ENCODE assay signal across 32 cellular contexts in the genomic region with DNA sequence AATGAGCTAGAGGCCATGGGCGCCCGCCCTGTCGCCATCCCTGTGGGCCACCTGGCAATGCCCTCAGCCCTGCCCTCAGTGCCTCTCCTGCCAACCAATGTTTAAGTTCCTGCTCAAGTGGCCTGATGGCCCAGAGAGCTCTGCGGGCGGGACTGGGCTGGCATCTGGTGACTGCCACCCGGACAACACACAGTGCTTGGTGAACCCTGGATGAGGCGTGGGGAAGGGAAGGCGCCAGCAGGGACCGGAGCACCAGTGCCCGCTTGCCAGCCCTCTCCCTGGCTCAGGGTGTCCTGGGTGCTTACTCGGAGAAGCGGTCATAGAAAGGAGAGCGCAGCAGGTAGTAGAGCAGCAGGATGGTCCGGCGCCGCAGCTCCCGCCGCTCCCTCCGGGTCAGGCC. TPM values are rescaled to one million over a fixed set of nuclear protein-coding genes. Genes with fewer than 3 reads are reported as not detected.
"Had no signal": no experiment of that assay in that cellular context is flagged by ENCODE, and none has a peak within 500 bp of the region (broad histone marks: within the 10 kb centered on the region; RNA-seq: fewer than 3 reads in every experiment).

No MANE protein-coding gene starts in this region.

- H2AFZ ChIP-seq: neural progenitor cell had no signal

- H3K9me3 ChIP-seq: esophagus squamous epithelium, heart right ventricle, prostate gland, right atrium auricular region, sigmoid colon, thoracic aorta, tibial nerve, upper lobe of left lung had no signal

- FAIRE-seq: endothelial cell of umbilical vein, islet of Langerhans, urothelium cell line had no signal

- H3K27ac ChIP-seq: coronary artery, esophagus squamous epithelium, heart right ventricle, neural progenitor cell, prostate gland, right atrium auricular region, sigmoid colon, thoracic aorta, tibial nerve, upper lobe of left lung had no signal

- DNase-seq: dermis blood vessel endothelial cell; effector memory CD4-positive, alpha-beta T cell; erythroblast; esophagus squamous epithelium; foreskin melanocyte; glutamatergic neuron; heart right ventricle; hippocampal formation; kidney glomerular epithelial cell; left colon; mesenchymal stem cell; midbrain; naive thymus-derived CD4-positive, alpha-beta T cell; sigmoid colon; stimulated activated CD4-positive, alpha-beta T cell treated with anti-CD3 and anti-CD28 coated beads, Interleukin-2, amount 100 ng/mL, for 24 hours; stimulated activated CD4-positive, alpha-beta T cell treated with anti-CD3 and anti-CD28 coated beads, Interleukin-4, amount 100 ng/mL, for 24 hours; stimulated activated naive CD4-positive, alpha-beta T cell treated with Interleukin-2 at 50 U/mL for 16 hours had no signal

- H3K4me2 ChIP-seq: neural progenitor cell had no signal

- H3K9ac ChIP-seq: neural progenitor cell had no signal

- ATAC-seq: heart right ventricle; left colon; naive thymus-derived CD4-positive, alpha-beta T cell; stimulated activated effector memory CD8-positive, alpha-beta T cell treated with anti-CD3 and anti-CD28 coated beads, Interleukin-12 subunit alpha, Interleukin-12 subunit beta, amount 100 ng/mL, for 72 hours had no signal

- H3K4me3 ChIP-seq: coronary artery, esophagus squamous epithelium, heart right ventricle, neural progenitor cell, prostate gland, right atrium auricular region, sigmoid colon, thoracic aorta, tibial nerve, upper lobe of left lung had no signal

- H3K36me3 ChIP-seq: neural progenitor cell had no signal

- H3K27me3 ChIP-seq: esophagus squamous epithelium, heart right ventricle, neural progenitor cell, right atrium auricular region, sigmoid colon, tibial nerve, upper lobe of left lung had no signal

RNA-seq across cellular contexts. Expression of a gene that starts 6.4 kb away (rescaled TPM):
- total RNA-seq: mucosa of gallbladder had no signal
- polyA plus RNA-seq: naive thymus-derived CD4-positive, alpha-beta T cell had no signal

RNA-seq across cellular contexts. Expression of a gene that starts 8.9 kb away (rescaled TPM):
- total RNA-seq: dermis blood vessel endothelial cell, endothelial cell of umbilical vein, lung microvascular endothelial cell, osteocyte, sigmoid colon, skeletal muscle tissue, tibial nerve had no signal

RNA-seq across cellular contexts. Expression of a gene that starts 28.1 kb away (rescaled TPM):
- polyA plus RNA-seq: naive thymus-derived CD4-positive, alpha-beta T cell had no signal
